36 cellular contexts compared by ENCODE assay signal in the genomic region with DNA sequence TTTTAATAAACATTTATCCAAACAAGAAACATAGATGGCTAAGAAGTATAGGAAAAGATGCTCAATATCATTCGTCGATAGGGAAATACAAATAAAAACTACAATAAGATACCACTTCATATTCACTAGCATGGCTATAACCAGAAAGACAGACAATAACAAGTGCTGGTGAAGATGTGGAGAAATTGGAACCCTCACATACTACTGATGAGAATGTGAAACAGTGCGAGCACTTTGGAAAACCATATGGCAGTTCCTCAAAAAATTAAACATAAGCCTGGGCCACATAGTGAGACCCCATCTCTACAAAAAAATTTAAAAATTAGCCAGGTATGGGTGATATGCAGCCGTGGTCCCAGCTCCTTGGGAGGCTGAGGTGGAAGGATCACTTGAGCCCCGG. TPM values are rescaled to one million over a fixed set of nuclear protein-coding genes. Genes with fewer than 3 reads are reported as not detected.
"Had no signal": no experiment of that assay in that cellular context is flagged by ENCODE, and none has a peak within 500 bp of the region (broad histone marks: within the 10 kb centered on the region; RNA-seq: fewer than 3 reads in every experiment).

No MANE protein-coding gene starts in this region.

- ATAC-seq: activated naive CD4-positive, alpha-beta T cell treated with anti-CD3 and anti-CD28 coated beads, Interleukin-2, amount 50 U/mL, for 72 hours; activated naive CD8-positive, alpha-beta T cell treated with anti-CD3 and anti-CD28 coated beads, Interleukin-2, amount 50 U/mL, for 24 hours; activated T-cell treated with anti-CD3 and anti-CD28 coated beads, Interleukin-2, amount 50 U/mL, for 4 hours; activated T-cell treated with anti-CD3 and anti-CD28 coated beads, Interleukin-2, amount 50 U/mL, for 72 hours; activated T-helper 17 cell treated with anti-CD3 and anti-CD28 coated beads, Interleukin-2, amount 50 U/mL, for 72 hours; body of pancreas had no signal

- H3K27me3 ChIP-seq: adrenal gland, ascending aorta, body of pancreas, brain microvascular endothelial cell, breast epithelium, cardiac muscle cell had no signal

- H3K9me3 ChIP-seq: adrenal gland, ascending aorta, body of pancreas, breast epithelium had no signal

- DNase-seq: activated effector memory CD4-positive, alpha-beta T cell treated with anti-CD3 and anti-CD28 coated beads, Interleukin-2, amount 50 U/mL, for 16 hours; activated effector memory CD4-positive, alpha-beta T cell treated with Interleukin-2 at 50 U/mL for 16 hours; activated gamma-delta T cell; activated gamma-delta T cell treated with Interleukin-2 at 50 U/mL for 16 hours; activated naive CD4-positive, alpha-beta T cell; activated naive CD4-positive, alpha-beta T cell treated with anti-CD3 and anti-CD28 coated beads for 36 hours; activated naive CD4-positive, alpha-beta T cell treated with anti-CD3 and anti-CD28 coated beads, Interleukin-2, amount 10 ng/mL, durations not matched to agents 7 days and 5 days; activated naive CD4-positive, alpha-beta T cell treated with anti-CD3 and anti-CD28 coated beads, Interleukin-2, amount 50 U/mL, for 16 hours; activated naive CD4-positive, alpha-beta T cell treated with Interleukin-2 at 50 U/mL for 16 hours; activated naive CD8-positive, alpha-beta T cell treated with anti-CD3 and anti-CD28 coated beads for 36 hours; activated naive CD8-positive, alpha-beta T cell treated with anti-CD3 and anti-CD28 coated beads, Interleukin-2, amount 10 ng/mL, durations not matched to agents 7 days and 5 days; activated naive CD8-positive, alpha-beta T cell treated with anti-CD3 and anti-CD28 coated beads, Interleukin-2, amount 50 U/mL, for 24 hours; activated T-cell treated with anti-CD3 and anti-CD28 coated beads, Interleukin-2, amount 50 U/mL, for 4 hours; activated T-cell treated with anti-CD3 and anti-CD28 coated beads, Interleukin-2, amount 50 U/mL, for 48 hours; activated T-cell treated with anti-CD3 and anti-CD28 coated beads, Interleukin-2, amount 50 U/mL, for 72 hours; adrenal gland; amniotic stem cell; amygdala; anterior cingulate cortex; aorta; body of pancreas; brain microvascular endothelial cell; caudate nucleus; central memory CD4-positive, alpha-beta T cell; cerebellar nuclear complex had no signal

- FAIRE-seq: astrocyte, bronchial epithelial cell had no signal

- H3K36me3 ChIP-seq: adrenal gland, ascending aorta, brain microvascular endothelial cell, breast epithelium, cardiac muscle cell had no signal

- H3K4me1 ChIP-seq: adrenal gland, ascending aorta, breast epithelium had no signal

- H3K4me3 ChIP-seq: adrenal gland, ascending aorta, body of pancreas, breast epithelium, cardiac muscle cell had no signal

- H3K27ac ChIP-seq: adrenal gland, ascending aorta, body of pancreas, brain microvascular endothelial cell, breast epithelium, cardiac muscle cell had no signal

RNA-seq across cellular contexts. Expression of gene TMEM54, which starts 9.1 kb away (rescaled TPM):
- total RNA-seq: activated naive CD8-positive, alpha-beta T cell treated with anti-CD3 and anti-CD28 coated beads, Interleukin-2, amount 10 ng/mL, durations not matched to agents 7 days and 5 days had no signal

RNA-seq across cellular contexts. Expression of gene HPCA, which starts 24.0 kb away (rescaled TPM):
- total RNA-seq: activated naive CD4-positive, alpha-beta T cell treated with anti-CD3 and anti-CD28 coated beads for 36 hours; activated T-cell treated with anti-CD3 and anti-CD28 coated beads, Interleukin-2, amount 50 U/mL, for 4 hours; activated T-helper 1 cell treated with anti-CD3 and anti-CD28 coated beads, Interleukin-12 subunit alpha, Interleukin-12 subunit beta, Interleukin-2, Interleukin-4 antibody, amounts not matched to agents 30 ng/mL and 10 ng/mL and 1 ng/mL, durations not matched to agents 14 hours and 24 hours and 36 hours; ascending aorta; astrocyte; body of pancreas; bronchial epithelial cell; cardiac muscle cell; cardiac septum; chondrocyte had no signal
- polyA plus RNA-seq: cardiac muscle cell had no signal

RNA-seq across cellular contexts. Expression of gene FNDC5, which starts 39.6 kb away (rescaled TPM):
- total RNA-seq: activated naive CD4-positive, alpha-beta T cell treated with anti-CD3 and anti-CD28 coated beads for 36 hours; activated naive CD4-positive, alpha-beta T cell treated with anti-CD3 and anti-CD28 coated beads, Interleukin-2, amount 50 U/mL, for 72 hours; activated naive CD8-positive, alpha-beta T cell treated with anti-CD3 and anti-CD28 coated beads for 36 hours; activated naive CD8-positive, alpha-beta T cell treated with anti-CD3 and anti-CD28 coated beads, Interleukin-2, amount 10 ng/mL, durations not matched to agents 7 days and 5 days; activated T-cell treated with anti-CD3 and anti-CD28 coated beads, Interleukin-2, amount 50 U/mL, for 4 hours; activated T-cell treated with anti-CD3 and anti-CD28 coated beads, Interleukin-2, amount 50 U/mL, for 72 hours; activated T-helper 1 cell treated with anti-CD3 and anti-CD28 coated beads, Interleukin-12 subunit alpha, Interleukin-12 subunit beta, Interleukin-2, Interleukin-4 antibody, amounts not matched to agents 30 ng/mL and 10 ng/mL and 1 ng/mL, durations not matched to agents 14 hours and 24 hours and 36 hours; activated T-helper 17 cell treated with anti-CD3 and anti-CD28 coated beads, Interleukin-2, amount 50 U/mL, for 72 hours; activated T-helper 2 cell treated with anti-CD3 and anti-CD28 coated beads, Interferon-gamma antibody, Interleukin-2, Interleukin-4, amounts not matched to agents 10 μg/mL and 5 μg/mL and 100 μg/mL, durations not matched to agents 14 hours and 24 hours and 36 hours; body of pancreas; bronchial epithelial cell had no signal
